ENCODE assay signal across 1 cellular context in the genomic region with DNA sequence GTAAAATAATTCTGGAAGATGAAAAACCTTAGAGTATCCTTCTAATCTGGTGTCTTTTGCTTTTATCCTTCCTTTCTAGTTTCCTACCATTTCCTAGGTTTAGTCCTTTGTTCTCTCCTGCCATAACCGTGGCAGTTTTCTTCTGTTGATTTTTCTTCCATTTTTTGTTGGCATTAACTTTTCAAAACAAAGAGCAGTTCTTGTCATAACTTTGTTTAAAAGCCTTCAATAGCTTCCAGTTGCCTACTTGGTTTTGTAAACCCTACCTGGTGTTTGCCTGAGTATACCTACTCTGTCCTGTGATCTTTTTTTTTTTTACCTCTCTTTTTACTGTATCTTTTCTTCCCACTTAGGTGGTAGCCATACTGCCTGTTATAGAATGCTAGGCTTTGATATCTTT.
TF ChIP-seq lines count a peak whose summit lies in the region.

No MANE protein-coding gene starts in this region.

TF ChIP-seq in HepG2, 621 proteins besides CTCF, POLR2A, EP300 and RAD21 (continued from another document):
- TF ChIP-seq, protein P1, sequence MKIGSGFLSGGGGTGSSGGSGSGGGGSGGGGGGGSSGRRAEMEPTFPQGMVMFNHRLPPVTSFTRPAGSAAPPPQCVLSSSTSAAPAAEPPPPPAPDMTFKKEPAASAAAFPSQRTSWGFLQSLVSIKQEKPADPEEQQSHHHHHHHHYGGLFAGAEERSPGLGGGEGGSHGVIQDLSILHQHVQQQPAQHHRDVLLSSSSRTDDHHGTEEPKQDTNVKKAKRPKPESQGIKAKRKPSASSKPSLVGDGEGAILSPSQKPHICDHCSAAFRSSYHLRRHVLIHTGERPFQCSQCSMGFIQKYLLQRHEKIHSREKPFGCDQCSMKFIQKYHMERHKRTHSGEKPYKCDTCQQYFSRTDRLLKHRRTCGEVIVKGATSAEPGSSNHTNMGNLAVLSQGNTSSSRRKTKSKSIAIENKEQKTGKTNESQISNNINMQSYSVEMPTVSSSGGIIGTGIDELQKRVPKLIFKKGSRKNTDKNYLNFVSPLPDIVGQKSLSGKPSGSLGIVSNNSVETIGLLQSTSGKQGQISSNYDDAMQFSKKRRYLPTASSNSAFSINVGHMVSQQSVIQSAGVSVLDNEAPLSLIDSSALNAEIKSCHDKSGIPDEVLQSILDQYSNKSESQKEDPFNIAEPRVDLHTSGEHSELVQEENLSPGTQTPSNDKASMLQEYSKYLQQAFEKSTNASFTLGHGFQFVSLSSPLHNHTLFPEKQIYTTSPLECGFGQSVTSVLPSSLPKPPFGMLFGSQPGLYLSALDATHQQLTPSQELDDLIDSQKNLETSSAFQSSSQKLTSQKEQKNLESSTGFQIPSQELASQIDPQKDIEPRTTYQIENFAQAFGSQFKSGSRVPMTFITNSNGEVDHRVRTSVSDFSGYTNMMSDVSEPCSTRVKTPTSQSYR (CRISPR knock-in tag; IDR thresholded peaks at IDR 0.05; ENCODE audit: borderline replicate concordance): no peak
- TF ChIP-seq HNRNPL (IDR thresholded peaks at IDR 0.05; ENCODE audit: low read depth, low read length) (no peak), HOXA3 (CRISPR knock-in tag; IDR thresholded peaks at IDR 0.05) (no peak), GPN1 (CRISPR knock-in tag; IDR thresholded peaks at IDR 0.05; ENCODE audit: borderline replicate concordance) (no peak), U2AF2 (IDR thresholded peaks at IDR 0.05; ENCODE audit: low read depth, low read length) (no peak), NFKB2 (CRISPR knock-in tag; IDR thresholded peaks at IDR 0.05; ENCODE audit: borderline replicate concordance) (no peak), ZNF598 (CRISPR knock-in tag; IDR thresholded peaks at IDR 0.05; ENCODE audit: borderline replicate concordance) (no peak), NFKBIZ (CRISPR knock-in tag; IDR thresholded peaks at IDR 0.05) (no peak), CENPX (CRISPR knock-in tag; IDR thresholded peaks at IDR 0.05) (no peak)
- TF ChIP-seq, protein P2, sequence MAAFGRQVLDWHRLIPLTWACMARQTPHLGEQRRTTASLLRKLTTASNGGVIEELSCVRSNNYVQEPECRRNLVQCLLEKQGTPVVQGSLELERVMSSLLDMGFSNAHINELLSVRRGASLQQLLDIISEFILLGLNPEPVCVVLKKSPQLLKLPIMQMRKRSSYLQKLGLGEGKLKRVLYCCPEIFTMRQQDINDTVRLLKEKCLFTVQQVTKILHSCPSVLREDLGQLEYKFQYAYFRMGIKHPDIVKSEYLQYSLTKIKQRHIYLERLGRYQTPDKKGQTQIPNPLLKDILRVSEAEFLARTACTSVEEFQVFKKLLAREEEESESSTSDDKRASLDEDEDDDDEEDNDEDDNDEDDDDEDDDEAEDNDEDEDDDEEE (CRISPR knock-in tag; IDR thresholded peaks at IDR 0.05): no peak
- TF ChIP-seq, protein P3, sequence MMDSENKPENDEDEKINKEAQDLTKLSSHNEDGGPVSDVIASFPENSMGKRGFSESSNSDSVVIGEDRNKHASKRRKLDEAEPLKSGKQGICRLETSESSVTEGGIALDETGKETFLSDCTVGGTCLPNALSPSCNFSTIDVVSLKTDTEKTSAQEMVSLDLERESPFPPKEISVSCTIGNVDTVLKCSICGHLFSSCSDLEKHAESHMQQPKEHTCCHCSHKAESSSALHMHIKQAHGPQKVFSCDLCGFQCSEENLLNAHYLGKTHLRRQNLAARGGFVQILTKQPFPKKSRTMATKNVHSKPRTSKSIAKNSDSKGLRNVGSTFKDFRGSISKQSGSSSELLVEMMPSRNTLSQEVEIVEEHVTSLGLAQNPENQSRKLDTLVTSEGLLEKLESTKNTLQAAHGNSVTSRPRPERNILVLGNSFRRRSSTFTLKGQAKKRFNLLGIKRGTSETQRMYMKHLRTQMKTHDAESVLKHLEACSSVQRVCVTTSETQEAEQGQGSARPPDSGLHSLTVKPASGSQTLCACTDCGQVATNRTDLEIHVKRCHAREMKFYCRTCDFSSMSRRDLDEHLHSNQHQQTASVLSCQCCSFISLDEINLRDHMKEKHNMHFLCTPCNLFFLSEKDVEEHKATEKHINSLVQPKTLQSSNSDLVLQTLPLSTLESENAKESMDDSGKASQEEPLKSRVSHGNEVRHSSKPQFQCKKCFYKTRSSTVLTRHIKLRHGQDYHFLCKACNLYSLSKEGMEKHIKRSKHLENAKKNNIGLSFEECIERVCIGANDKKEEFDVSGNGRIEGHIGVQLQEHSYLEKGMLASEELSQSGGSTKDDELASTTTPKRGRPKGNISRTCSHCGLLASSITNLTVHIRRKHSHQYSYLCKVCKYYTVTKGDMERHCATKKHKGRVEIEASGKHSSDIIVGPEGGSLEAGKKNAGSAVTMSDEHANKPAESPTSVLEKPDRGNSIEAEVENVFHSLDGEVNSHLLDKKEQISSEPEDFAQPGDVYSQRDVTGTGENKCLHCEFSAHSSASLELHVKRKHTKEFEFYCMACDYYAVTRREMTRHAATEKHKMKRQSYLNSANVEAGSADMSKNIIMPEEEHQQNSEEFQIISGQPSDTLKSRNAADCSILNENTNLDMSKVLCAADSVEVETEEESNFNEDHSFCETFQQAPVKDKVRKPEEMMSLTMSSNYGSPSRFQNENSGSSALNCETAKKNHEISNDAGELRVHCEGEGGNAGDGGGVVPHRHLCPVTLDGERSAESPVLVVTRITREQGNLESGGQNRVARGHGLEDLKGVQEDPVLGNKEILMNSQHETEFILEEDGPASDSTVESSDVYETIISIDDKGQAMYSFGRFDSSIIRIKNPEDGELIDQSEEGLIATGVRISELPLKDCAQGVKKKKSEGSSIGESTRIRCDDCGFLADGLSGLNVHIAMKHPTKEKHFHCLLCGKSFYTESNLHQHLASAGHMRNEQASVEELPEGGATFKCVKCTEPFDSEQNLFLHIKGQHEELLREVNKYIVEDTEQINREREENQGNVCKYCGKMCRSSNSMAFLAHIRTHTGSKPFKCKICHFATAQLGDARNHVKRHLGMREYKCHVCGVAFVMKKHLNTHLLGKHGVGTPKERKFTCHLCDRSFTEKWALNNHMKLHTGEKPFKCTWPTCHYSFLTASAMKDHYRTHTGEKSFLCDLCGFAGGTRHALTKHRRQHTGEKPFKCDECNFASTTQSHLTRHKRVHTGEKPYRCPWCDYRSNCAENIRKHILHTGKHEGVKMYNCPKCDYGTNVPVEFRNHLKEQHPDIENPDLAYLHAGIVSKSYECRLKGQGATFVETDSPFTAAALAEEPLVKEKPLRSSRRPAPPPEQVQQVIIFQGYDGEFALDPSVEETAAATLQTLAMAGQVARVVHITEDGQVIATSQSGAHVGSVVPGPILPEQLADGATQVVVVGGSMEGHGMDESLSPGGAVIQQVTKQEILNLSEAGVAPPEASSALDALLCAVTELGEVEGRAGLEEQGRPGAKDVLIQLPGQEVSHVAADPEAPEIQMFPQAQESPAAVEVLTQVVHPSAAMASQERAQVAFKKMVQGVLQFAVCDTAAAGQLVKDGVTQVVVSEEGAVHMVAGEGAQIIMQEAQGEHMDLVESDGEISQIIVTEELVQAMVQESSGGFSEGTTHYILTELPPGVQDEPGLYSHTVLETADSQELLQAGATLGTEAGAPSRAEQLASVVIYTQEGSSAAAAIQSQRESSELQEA (CRISPR knock-in tag; IDR thresholded peaks at IDR 0.05; ENCODE audit: not compliant biosample characterization): no peak
- TF ChIP-seq, protein P4, sequence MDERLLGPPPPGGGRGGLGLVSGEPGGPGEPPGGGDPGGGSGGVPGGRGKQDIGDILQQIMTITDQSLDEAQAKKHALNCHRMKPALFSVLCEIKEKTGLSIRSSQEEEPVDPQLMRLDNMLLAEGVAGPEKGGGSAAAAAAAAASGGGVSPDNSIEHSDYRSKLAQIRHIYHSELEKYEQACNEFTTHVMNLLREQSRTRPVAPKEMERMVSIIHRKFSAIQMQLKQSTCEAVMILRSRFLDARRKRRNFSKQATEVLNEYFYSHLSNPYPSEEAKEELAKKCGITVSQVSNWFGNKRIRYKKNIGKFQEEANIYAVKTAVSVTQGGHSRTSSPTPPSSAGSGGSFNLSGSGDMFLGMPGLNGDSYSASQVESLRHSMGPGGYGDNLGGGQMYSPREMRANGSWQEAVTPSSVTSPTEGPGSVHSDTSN (CRISPR knock-in tag; IDR thresholded peaks at IDR 0.05): no peak
